Comparison of ENCODE assay signal across 11 cellular contexts in the genomic region with DNA sequence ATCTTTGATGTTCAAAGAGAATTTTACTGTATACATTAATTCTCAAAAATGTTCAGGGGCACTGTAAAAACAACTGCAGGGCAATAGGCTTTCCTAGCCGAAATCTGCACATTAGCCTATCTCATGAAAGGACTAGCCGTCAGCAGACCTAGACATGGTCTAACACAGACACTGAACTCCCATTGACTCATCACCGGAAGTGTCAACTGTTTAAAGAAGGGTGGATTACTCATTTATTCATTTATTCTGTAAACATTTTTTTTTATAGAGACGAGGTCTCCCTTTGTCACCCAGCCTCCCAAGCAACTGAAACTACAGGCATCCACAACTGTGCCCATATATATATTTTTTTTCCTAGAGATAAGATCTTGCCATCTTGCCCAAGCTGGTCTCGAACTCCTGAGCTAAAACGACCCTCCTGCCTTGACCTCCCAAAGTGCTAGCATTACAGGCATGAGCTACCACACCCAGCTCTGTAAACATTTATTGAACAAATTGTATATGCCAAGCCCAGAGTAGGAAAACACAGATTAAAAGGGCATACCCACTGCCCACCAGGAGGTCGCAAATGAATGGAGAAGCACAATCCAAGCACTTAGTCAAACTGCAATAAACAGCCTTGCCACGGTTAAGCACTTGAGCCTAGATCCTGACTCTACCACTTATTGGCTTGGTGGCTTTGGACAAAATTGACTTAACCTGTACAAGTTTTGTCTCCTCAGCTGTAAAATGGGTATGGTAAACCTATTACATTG. TPM values are rescaled to one million over a fixed set of nuclear protein-coding genes. Genes with fewer than 3 reads are reported as not detected.
DNase-seq lines count a peak whose midpoint lies in the region; ATAC-seq and TF ChIP-seq lines count a peak whose summit lies in the region.
"Had no signal": no experiment of that assay in that cellular context is flagged by ENCODE, and none has a peak within 500 bp of the region (broad histone marks: within the 10 kb centered on the region; RNA-seq: fewer than 3 reads in every experiment).

No MANE protein-coding gene starts in this region.

- H3K27ac Mint-ChIP-seq in activated CD4-positive, alpha-beta T cell treated with anti-CD3 and anti-CD28 coated beads, Interleukin-2, amount 10 ng/mL, durations not matched to agents 7 days and 5 days, result no peak overlapping the region
- H3K27ac Mint-ChIP-seq in mesothelial cell of epicardium (peak overlapping the region; percentile 18), type B pancreatic cell (no peak overlapping the region)

- no peaks in the 10 kb centered on the region for H3K36me3 ChIP-seq in BE2C
- H3K36me3 ChIP-seq in effector memory CD4-positive, alpha-beta T cell (ENCODE audit: control insufficient read depth, insufficient read depth, low read length), result no peaks in the 10 kb centered on the region

- CTCF ChIA-PET in activated CD4-positive, alpha-beta T cell treated with anti-CD3 and anti-CD28 coated beads, Interleukin-2, amount 10 ng/mL, durations not matched to agents 7 days and 5 days (lab: Charles Lee), result interaction anchor here (1.2 to 2.4 kb wide), 3 partner anchors 10 to 87 kb away, joined by 5 to 12 read pairs (median 5); no protein-coding TSS in a partner anchor

- no peaks in the 10 kb centered on the region for H3K4me1 Mint-ChIP-seq in activated CD4-positive, alpha-beta T cell treated with anti-CD3 and anti-CD28 coated beads, Interleukin-2, amount 10 ng/mL, durations not matched to agents 7 days and 5 days
- H3K4me1 Mint-ChIP-seq in mesothelial cell of epicardium (peaks cover 26% of the 10 kb centered on the region), type B pancreatic cell (ENCODE audit: unreplicated experiment) (peaks cover 40% of the 10 kb centered on the region)

- H3K27me3 Mint-ChIP-seq in activated CD4-positive, alpha-beta T cell treated with anti-CD3 and anti-CD28 coated beads, Interleukin-2, amount 10 ng/mL, durations not matched to agents 7 days and 5 days, result no peaks in the 10 kb centered on the region
- H3K27me3 Mint-ChIP-seq in mesothelial cell of epicardium (ENCODE audit: low read depth) (no peaks in the 10 kb centered on the region), type B pancreatic cell (no peaks in the 10 kb centered on the region)
- H3K27me3 Mint-ChIP-seq: natural killer cell treated with Interleukin-12 subunit alpha and Interleukin-12 subunit beta and Interleukin-15 and Interleukin-18, amount 100 ng/mL, for 72 hours had no signal

- peaks cover 2% of the 10 kb centered on the region for H3K9me3 Mint-ChIP-seq in activated CD4-positive, alpha-beta T cell treated with anti-CD3 and anti-CD28 coated beads, Interleukin-2, amount 10 ng/mL, durations not matched to agents 7 days and 5 days
- H3K9me3 Mint-ChIP-seq in mesothelial cell of epicardium (no peaks in the 10 kb centered on the region), type B pancreatic cell (no peaks in the 10 kb centered on the region)
- H3K9me3 Mint-ChIP-seq: natural killer cell treated with Interleukin-12 subunit alpha and Interleukin-12 subunit beta and Interleukin-15 and Interleukin-18, amount 100 ng/mL, for 72 hours had no signal

- peak; percentile 16 to 26 for DNase-seq in activated CD4-positive, alpha-beta T cell treated with anti-CD3 and anti-CD28 coated beads for 4 hours
- DNase-seq in activated CD4-positive, alpha-beta T cell treated with anti-CD3 and anti-CD28 coated beads, Interleukin-2, amount 10 ng/mL, durations not matched to agents 7 days and 5 days, result no peak
- peak; percentile 29 for DNase-seq in SK-MEL-5 (ENCODE audit: low read depth, low spot score)
- no peak for DNase-seq in mesothelial cell of epicardium (ENCODE audit: low spot score in 2 of 2, unreplicated experiment in 2 of 2)
- DNase-seq in BE2C, result no peak
- DNase-seq in effector memory CD4-positive, alpha-beta T cell, result no peak
- DNase-seq in type B pancreatic cell (ENCODE audit: extremely low spot score, unreplicated experiment), result no peak

- TF ChIP-seq CTCF in mesothelial cell of epicardium (IDR thresholded peaks at IDR 0.05; ENCODE audit: unreplicated experiment) (no peak), BE2C (IDR thresholded peaks at IDR 0.05; ENCODE audit: low read depth, low read length) (no peak), type B pancreatic cell (conservative IDR thresholded peaks at IDR 0.05) (no peak)

- H3K4me3 ChIP-seq in BE2C (ENCODE audit: low read depth, low read length), result no peak overlapping the region
- no peak overlapping the region for H3K4me3 ChIP-seq in effector memory CD4-positive, alpha-beta T cell (ENCODE audit: insufficient read depth, low read depth, low read length, poor library complexity, severe bottlenecking)

- H3K4me1 ChIP-seq in BE2C, result peaks cover 12% of the 10 kb centered on the region
- no peaks in the 10 kb centered on the region for H3K4me1 ChIP-seq in effector memory CD4-positive, alpha-beta T cell (ENCODE audit: control insufficient read depth, insufficient read depth, low read length, poor library complexity, severe bottlenecking)

- no peak overlapping the region for H3K27ac ChIP-seq in effector memory CD4-positive, alpha-beta T cell (ENCODE audit: insufficient read depth, low read length, poor library complexity, severe bottlenecking)
- H3K27ac ChIP-seq: C4-2B, VCaP had no signal

- H3K36me3 Mint-ChIP-seq in activated CD4-positive, alpha-beta T cell treated with anti-CD3 and anti-CD28 coated beads, Interleukin-2, amount 10 ng/mL, durations not matched to agents 7 days and 5 days (ENCODE audit: low read depth), result peaks cover 2% of the 10 kb centered on the region
- H3K36me3 Mint-ChIP-seq in mesothelial cell of epicardium (no peaks in the 10 kb centered on the region), type B pancreatic cell (no peaks in the 10 kb centered on the region)
- H3K36me3 Mint-ChIP-seq: natural killer cell treated with Interleukin-12 subunit alpha and Interleukin-12 subunit beta and Interleukin-15 and Interleukin-18, amount 100 ng/mL, for 72 hours had no signal

- no peaks in the 10 kb centered on the region for H3K27me3 ChIP-seq in BE2C
- no peaks in the 10 kb centered on the region for H3K27me3 ChIP-seq in effector memory CD4-positive, alpha-beta T cell (replicated peaks; ENCODE audit: control insufficient read depth, insufficient read depth, low read length, poor library complexity, severe bottlenecking)

- in situ Hi-C loops in SK-MEL-5 (cut with HindIII; ENCODE audit: low pct_unique_long_range_greater_than_20kb, low sequenced_read_pairs), result no loop called here

- POLR2A ChIA-PET in activated CD4-positive, alpha-beta T cell treated with anti-CD3 and anti-CD28 coated beads, Interleukin-2, amount 10 ng/mL, durations not matched to agents 7 days and 5 days (lab: Charles Lee), result no interaction called here

- no peaks in the 10 kb centered on the region for H3K9me3 ChIP-seq in BE2C
- no peaks in the 10 kb centered on the region for H3K9me3 ChIP-seq in effector memory CD4-positive, alpha-beta T cell (ENCODE audit: control insufficient read depth, low read length)

- no peak overlapping the region for H3K4me3 Mint-ChIP-seq in activated CD4-positive, alpha-beta T cell treated with anti-CD3 and anti-CD28 coated beads, Interleukin-2, amount 10 ng/mL, durations not matched to agents 7 days and 5 days
- H3K4me3 Mint-ChIP-seq in mesothelial cell of epicardium, result no peak overlapping the region
- no peak overlapping the region for H3K4me3 Mint-ChIP-seq in type B pancreatic cell
- H3K4me3 Mint-ChIP-seq: natural killer cell treated with Interleukin-12 subunit alpha and Interleukin-12 subunit beta and Interleukin-15 and Interleukin-18, amount 100 ng/mL, for 72 hours had no signal

- peak; percentile 68 for ATAC-seq in HG03060 (IDR thresholded peaks at IDR 0.05; ENCODE audit: low read depth, unreplicated experiment)

RNA-seq across cellular contexts. Expression of gene RAB30, which starts 26.6 kb away (rescaled TPM):
- total RNA-seq in activated CD4-positive, alpha-beta T cell treated with anti-CD3 and anti-CD28 coated beads, Interleukin-2, amount 10 ng/mL, durations not matched to agents 7 days and 5 days, result 10 to 100 TPM in 1 of 2 experiments, 1 to 10 TPM in 1; 8.7 to 10.7 TPM
- 3.6 and 4.7 TPM in 2 replicates for total RNA-seq in SK-MEL-5 (2014; rRNA removed; shearing (Covaris generic))
- polyA plus RNA-seq in SK-MEL-5 (2015; cell fraction: cytosol; rRNA removed), result 2.5 and 3.0 TPM in 2 replicates
- 2.7 and 5.8 TPM in 2 replicates for polyA plus RNA-seq in SK-MEL-5 (2015; cell fraction: nucleus; rRNA removed)
- total RNA-seq in mesothelial cell of epicardium, result 7.6 to 10.3 TPM (median 9.9 TPM) in 3 replicates
- polyA plus RNA-seq in BE2C (2012; ENCODE audit: insufficient read depth, insufficient read length, low read depth), result 7.0 TPM
- total RNA-seq in type B pancreatic cell (ENCODE audit: low replicate concordance), result 10.0 and 13.8 TPM in 2 replicates

Comparison
In these comparisons a context has a peak if more than half of its experiments do, and no peak if none do; other contexts are left out.
1. DNase-seq: peak in activated CD4-positive, alpha-beta T cell treated with anti-CD3 and anti-CD28 coated beads for 4 hours (2 of 2) and SK-MEL-5 (single experiment); none in activated CD4-positive, alpha-beta T cell treated with anti-CD3 and anti-CD28 coated beads, Interleukin-2, amount 10 ng/mL, durations not matched to agents 7 days and 5 days (single experiment), mesothelial cell of epicardium (0 of 2), BE2C (single experiment), effector memory CD4-positive, alpha-beta T cell (0 of 3) and type B pancreatic cell (single experiment).